ENCODE assay signal across 15 cellular contexts in the genomic region with DNA sequence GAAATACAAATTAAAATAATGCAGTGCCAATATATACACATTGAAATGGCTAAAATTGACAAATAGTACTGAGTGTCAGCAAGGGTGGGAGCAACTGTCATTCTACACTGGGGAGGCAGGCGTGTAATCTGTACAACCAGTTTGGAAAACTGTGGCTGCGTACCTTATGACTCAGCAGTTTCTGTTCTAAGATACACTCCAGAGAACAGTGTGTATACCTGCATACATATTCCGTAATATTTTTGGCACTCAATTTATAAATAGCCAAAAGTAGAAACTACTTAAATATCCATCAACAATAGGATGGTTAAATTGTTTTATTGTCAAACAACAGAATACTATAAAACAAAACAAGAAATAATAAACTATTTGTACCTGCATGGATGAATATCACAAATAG.
"Had no signal": no experiment of that assay in that cellular context is flagged by ENCODE, and none has a peak within 500 bp of the region (broad histone marks: within the 10 kb centered on the region; RNA-seq: fewer than 3 reads in every experiment).

No MANE protein-coding gene starts in this region.

- H3K4me3 ChIP-seq: esophagus squamous epithelium, thoracic aorta had no signal

- H3K27ac ChIP-seq: esophagus squamous epithelium, thoracic aorta had no signal

- H3K27me3 ChIP-seq: esophagus squamous epithelium had no signal

- H3K9me3 ChIP-seq: esophagus squamous epithelium, thoracic aorta had no signal

- H3K36me3 ChIP-seq: thoracic aorta had no signal

- ATAC-seq: activated CD4-positive, CD25-positive, alpha-beta regulatory T cell treated with anti-CD3 and anti-CD28 coated beads, Interleukin-2, amount 50 U/mL, for 24 hours; activated CD8-positive, alpha-beta memory T cell treated with anti-CD3 and anti-CD28 coated beads, Interleukin-2, amount 10 ng/mL, durations not matched to agents 7 days and 5 days; activated naive CD4-positive, alpha-beta T cell treated with anti-CD3 and anti-CD28 coated beads, Interleukin-2, amount 50 U/mL, for 72 hours; left lobe of liver; stimulated activated naive CD8-positive, alpha-beta T cell treated with anti-CD3 and anti-CD28 coated beads, Interleukin-15, amount 100 ng/mL, for 72 hours had no signal

- DNase-seq: activated CD4-positive, alpha-beta T cell treated with anti-CD3 and anti-CD28 coated beads, Interleukin-2, amount 50 U/mL, for 4 hours; activated CD8-positive, alpha-beta memory T cell treated with anti-CD3 and anti-CD28 coated beads, Interleukin-2, amount 10 ng/mL, durations not matched to agents 7 days and 5 days; activated effector memory CD4-positive, alpha-beta T cell treated with anti-CD3 and anti-CD28 coated beads, Interleukin-2, amount 50 U/mL, for 16 hours; activated T-cell treated with anti-CD3 and anti-CD28 coated beads, Interleukin-2, amount 50 U/mL, for 24 hours; amniotic stem cell; esophagus squamous epithelium; foreskin fibroblast; islet precursor cell; mesendoderm; stimulated activated CD4-positive, alpha-beta T cell treated with anti-CD3 and anti-CD28 coated beads, Interleukin-4, amount 100 ng/mL, for 24 hours; stimulated activated naive CD8-positive, alpha-beta T cell treated with anti-CD3 and anti-CD28 coated beads, Interleukin-15, amount 100 ng/mL, for 72 hours had no signal
